ENCODE assay signal across 1 cellular context in genomic region chr20:33829636-33830035, GRCh38.
TF ChIP-seq lines count a peak whose summit lies in the region.

No MANE protein-coding gene starts in this region.

TF ChIP-seq in K562, 482 proteins besides CTCF, POLR2A, EP300 and RAD21 (continued from another document):
- TF ChIP-seq SMAD1 (IDR thresholded peaks at IDR 0.05; ENCODE audit: low read depth, low read length, partially characterized antibody): no peak
- TF ChIP-seq NFE2L1 (tag; IDR thresholded peaks at IDR 0.05; ENCODE audit: borderline replicate concordance, low read depth): no peak
